ENCODE assay signal across 1 cellular context in the genomic region with DNA sequence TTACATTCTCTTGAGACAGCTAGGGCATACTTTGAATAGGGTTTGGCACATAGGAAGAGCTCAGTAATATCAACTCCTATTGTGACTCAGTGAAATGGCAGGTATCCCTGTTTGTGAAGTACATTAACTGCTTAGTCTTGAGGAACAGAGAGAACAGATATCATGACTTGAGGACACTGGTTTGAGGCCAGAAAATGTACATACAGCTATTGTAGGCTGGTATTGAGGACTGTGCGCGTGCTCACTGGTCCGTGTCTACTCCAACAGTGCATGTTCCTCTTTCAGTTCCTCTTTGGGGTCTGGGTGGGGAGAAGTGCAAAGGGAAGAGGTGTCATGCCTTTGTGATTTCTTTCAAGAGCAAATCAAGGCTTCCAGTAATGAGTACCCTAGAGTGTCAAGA.
TF ChIP-seq lines count a peak whose summit lies in the region.

No MANE protein-coding gene starts in this region.

TF ChIP-seq in SK-N-SH treated with all-trans-retinoic acid at 6 μM for 48 hours, 23 proteins besides CTCF, POLR2A, EP300 and RAD21 (continued from another document):
- TF ChIP-seq, protein P1, sequence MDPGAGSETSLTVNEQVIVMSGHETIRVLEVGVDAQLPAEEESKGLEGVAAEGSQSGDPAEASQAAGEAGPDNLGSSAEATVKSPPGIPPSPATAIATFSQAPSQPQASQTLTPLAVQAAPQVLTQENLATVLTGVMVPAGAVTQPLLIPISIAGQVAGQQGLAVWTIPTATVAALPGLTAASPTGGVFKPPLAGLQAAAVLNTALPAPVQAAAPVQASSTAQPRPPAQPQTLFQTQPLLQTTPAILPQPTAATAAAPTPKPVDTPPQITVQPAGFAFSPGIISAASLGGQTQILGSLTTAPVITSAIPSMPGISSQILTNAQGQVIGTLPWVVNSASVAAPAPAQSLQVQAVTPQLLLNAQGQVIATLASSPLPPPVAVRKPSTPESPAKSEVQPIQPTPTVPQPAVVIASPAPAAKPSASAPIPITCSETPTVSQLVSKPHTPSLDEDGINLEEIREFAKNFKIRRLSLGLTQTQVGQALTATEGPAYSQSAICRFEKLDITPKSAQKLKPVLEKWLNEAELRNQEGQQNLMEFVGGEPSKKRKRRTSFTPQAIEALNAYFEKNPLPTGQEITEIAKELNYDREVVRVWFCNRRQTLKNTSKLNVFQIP (CRISPR knock-in tag; IDR thresholded peaks at IDR 0.05; ENCODE audit: borderline replicate concordance, low read depth), result no peak
- TF ChIP-seq, protein P2, sequence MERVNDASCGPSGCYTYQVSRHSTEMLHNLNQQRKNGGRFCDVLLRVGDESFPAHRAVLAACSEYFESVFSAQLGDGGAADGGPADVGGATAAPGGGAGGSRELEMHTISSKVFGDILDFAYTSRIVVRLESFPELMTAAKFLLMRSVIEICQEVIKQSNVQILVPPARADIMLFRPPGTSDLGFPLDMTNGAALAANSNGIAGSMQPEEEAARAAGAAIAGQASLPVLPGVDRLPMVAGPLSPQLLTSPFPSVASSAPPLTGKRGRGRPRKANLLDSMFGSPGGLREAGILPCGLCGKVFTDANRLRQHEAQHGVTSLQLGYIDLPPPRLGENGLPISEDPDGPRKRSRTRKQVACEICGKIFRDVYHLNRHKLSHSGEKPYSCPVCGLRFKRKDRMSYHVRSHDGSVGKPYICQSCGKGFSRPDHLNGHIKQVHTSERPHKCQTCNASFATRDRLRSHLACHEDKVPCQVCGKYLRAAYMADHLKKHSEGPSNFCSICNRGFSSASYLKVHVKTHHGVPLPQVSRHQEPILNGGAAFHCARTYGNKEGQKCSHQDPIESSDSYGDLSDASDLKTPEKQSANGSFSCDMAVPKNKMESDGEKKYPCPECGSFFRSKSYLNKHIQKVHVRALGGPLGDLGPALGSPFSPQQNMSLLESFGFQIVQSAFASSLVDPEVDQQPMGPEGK (CRISPR knock-in tag; IDR thresholded peaks at IDR 0.05; ENCODE audit: borderline replicate concordance), result no peak
- TF ChIP-seq ISL1 (CRISPR knock-in tag; IDR thresholded peaks at IDR 0.05) (no peak), ARNTL (CRISPR knock-in tag; IDR thresholded peaks at IDR 0.05; ENCODE audit: borderline replicate concordance, low read depth) (no peak)
